In the genomic region with DNA sequence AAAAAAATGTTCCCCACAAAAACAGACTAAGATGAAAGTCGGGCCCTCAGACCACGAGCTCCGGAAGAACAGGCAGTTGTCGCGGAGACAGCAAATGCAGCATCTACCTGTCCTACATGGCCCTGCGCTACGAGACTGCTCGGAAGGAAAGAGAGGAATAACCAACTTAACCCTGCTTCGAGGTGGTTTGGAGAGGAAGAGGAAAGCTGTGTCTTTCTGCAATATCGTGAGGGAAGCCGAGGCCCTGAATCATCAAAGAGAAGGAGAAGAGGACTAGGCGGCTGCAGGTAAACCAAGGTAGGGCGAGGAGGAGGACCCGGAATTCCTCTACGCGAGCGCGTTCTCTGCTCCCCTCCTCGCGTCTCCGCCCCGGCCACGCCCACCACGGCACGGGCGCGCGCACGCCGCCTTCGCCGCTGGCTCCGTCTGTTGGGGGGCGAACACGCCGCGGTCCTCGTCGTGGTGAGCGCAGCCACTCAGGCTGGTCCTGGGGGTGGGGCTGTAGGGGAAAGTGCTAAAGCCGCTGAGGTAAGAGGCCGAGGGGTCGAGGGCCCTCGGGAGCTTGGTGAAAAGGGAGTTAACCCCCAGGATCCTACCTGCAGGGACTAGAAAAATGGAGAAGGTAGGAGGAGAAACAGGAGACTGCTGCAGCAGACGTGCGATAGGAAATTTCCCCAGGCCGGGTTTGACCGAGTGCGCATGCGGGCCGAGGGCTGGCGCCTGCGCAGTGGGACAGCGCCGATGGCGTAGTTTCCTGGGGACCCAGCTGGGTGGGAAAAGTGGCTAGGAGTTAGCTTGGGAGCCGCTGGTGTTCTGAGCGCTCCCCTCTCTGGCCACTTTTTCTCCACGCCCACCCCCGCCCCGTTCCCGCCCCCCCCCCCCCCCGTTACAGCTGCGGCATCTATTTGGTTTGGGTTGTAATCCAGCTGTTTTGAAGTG, we compare ENCODE assay signal across 8 cellular contexts. TPM values are rescaled to one million over a fixed set of nuclear protein-coding genes. Genes with fewer than 3 reads are reported as not detected.
DNase-seq lines count a peak whose midpoint lies in the region; ATAC-seq, FAIRE-seq and TF ChIP-seq lines count a peak whose summit lies in the region.

Gene ANAPC16, plus strand, starts transcription at position 402 of the 939 bp plus-strand sequence. CDS start 7,903 bp downstream, outside the sequence.
A gene with protein sequence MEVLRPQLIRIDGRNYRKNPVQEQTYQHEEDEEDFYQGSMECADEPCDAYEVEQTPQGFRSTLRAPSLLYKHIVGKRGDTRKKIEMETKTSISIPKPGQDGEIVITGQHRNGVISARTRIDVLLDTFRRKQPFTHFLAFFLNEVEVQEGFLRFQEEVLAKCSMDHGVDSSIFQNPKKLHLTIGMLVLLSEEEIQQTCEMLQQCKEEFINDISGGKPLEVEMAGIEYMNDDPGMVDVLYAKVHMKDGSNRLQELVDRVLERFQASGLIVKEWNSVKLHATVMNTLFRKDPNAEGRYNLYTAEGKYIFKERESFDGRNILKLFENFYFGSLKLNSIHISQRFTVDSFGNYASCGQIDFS (minus strand): TSS at position 666 of the 939 bp plus-strand sequence. CDS start 2,978 bp downstream, outside the sequence.

- ATAC-seq in GM19043 (IDR thresholded peaks at IDR 0.05; ENCODE audit: low read depth, unreplicated experiment) (peak; percentile 76), HG03354 (IDR thresholded peaks at IDR 0.05; ENCODE audit: poor library complexity, severe bottlenecking, unreplicated experiment) (peak; percentile 83)

- H3K4me3 ChIP-seq in AG10803 (ENCODE audit: low read length): peak within 1 kb of the TSS; percentile 97

- peak; percentile 41 for FAIRE-seq in islet of Langerhans (lab: Jason Lieb, UNC)

- TF ChIP-seq CTCF in AG10803 (conservative IDR thresholded peaks at IDR 0.05; ENCODE audit: low read length): no peak

- DNase-seq in AG10803 (ENCODE audit: low read depth): peak; percentile 85
- peak; percentile 92 for DNase-seq in NCI-H460 (ENCODE audit: extremely low read depth, low read depth)
- peak; percentile 97 for DNase-seq in activated CD4-positive, CD25-positive, alpha-beta regulatory T cell treated with anti-CD3 and anti-CD28 coated beads, Interleukin-2, amount 50 U/mL, for 72 hours
- peak; percentile 91 for DNase-seq in cerebellar cortex (ENCODE audit: low spot score)
- DNase-seq in stimulated activated CD4-positive, alpha-beta T cell treated with anti-CD3 and anti-CD28 coated beads, Interleukin-12 subunit alpha, Interleukin-12 subunit beta, amount 100 ng/mL, for 24 hours (ENCODE audit: low read depth in 2 of 2): peak; percentile 86 to 89

RNA-seq across cellular contexts. Expression of gene ANAPC16, which starts in this region (rescaled TPM):
- 170 and 182 TPM in 2 replicates for total RNA-seq in NCI-H460 (2014; rRNA removed; shearing (Covaris generic))
- 86.2 and 90.8 TPM in 2 replicates for polyA plus RNA-seq in NCI-H460 (2014; cell fraction: nucleus; rRNA removed)

RNA-seq across cellular contexts. Expression of the second gene that starts in this region (rescaled TPM):
- 59.6 and 59.7 TPM in 2 replicates for total RNA-seq in NCI-H460 (2014; rRNA removed; shearing (Covaris generic))
- 29.1 and 34.0 TPM in 2 replicates for polyA plus RNA-seq in NCI-H460 (2014; cell fraction: nucleus; rRNA removed)

Comparison
In these comparisons a context has a peak if more than half of its experiments do, and no peak if none do; other contexts are left out.
1. Peak in every context shown above with its lines: DNase-seq, ATAC-seq and H3K4me3 ChIP-seq.